Comparison of ENCODE assay signal across 23 cellular contexts in the genomic region with DNA sequence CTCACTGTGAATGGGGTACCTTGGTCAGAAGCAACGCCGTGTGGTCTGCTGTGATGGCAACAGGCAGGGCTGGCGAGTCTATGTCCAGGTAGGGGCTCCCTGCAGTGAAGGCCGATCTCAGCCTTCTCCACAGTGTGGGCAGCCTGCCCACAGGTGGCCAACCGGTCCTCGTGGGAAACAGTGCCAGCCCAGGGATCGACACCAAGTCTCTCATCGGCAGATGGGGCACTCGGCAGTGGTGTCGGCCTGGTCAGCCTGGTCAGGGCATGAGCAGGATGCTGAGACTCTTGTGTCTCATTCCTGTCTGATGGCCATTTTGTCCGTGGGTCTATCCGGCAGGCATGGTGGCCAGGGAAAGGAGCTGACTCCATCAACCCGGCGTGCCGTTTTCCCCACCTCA.
"Had no signal": no experiment of that assay in that cellular context is flagged by ENCODE, and none has a peak within 500 bp of the region (broad histone marks: within the 10 kb centered on the region; RNA-seq: fewer than 3 reads in every experiment).

No MANE protein-coding gene starts in this region.

- H3K27ac Mint-ChIP-seq: naive thymus-derived CD4-positive, alpha-beta T cell; nephron; neural progenitor cell; stimulated activated memory B cell treated with anti-CD40 and anti-IgM and Interleukin-4, amounts not matched to agents 10 μg/mL and 1 μg/mL and 100 μg/mL, for 72 hours had no signal

- H3K4me1 ChIP-seq: gastrocnemius medialis, neural progenitor cell, prostate gland, sigmoid colon, tibial nerve, upper lobe of left lung, uterus had no signal

- ATAC-seq: esophagus mucosa; gastrocnemius medialis; left lobe of liver; naive thymus-derived CD4-positive, alpha-beta T cell; right cardiac atrium; stimulated activated memory B cell treated with anti-CD40 and anti-IgM and Interleukin-4, amounts not matched to agents 10 μg/mL and 1 μg/mL and 100 μg/mL, for 72 hours; stimulated activated naive CD8-positive, alpha-beta T cell treated with anti-CD3 and anti-CD28 coated beads, Interleukin-15, Interleukin-2, amounts not matched to agents 100 U/mL and 50 U/mL, for 24 hours had no signal

- H3K4me3 ChIP-seq: gastrocnemius medialis, hepatocyte, neural progenitor cell, prostate gland, sigmoid colon, thoracic aorta, tibial nerve, upper lobe of left lung, uterus had no signal

- H3K9me3 ChIP-seq: gastrocnemius medialis, prostate gland, sigmoid colon, thoracic aorta, uterus had no signal

- H3K4me1 Mint-ChIP-seq: naive thymus-derived CD4-positive, alpha-beta T cell; neural progenitor cell; stimulated activated memory B cell treated with anti-CD40 and anti-IgM and Interleukin-4, amounts not matched to agents 10 μg/mL and 1 μg/mL and 100 μg/mL, for 72 hours had no signal

- H3K4me3 Mint-ChIP-seq: naive thymus-derived CD4-positive, alpha-beta T cell; nephron; neural progenitor cell; stimulated activated memory B cell treated with anti-CD40 and anti-IgM and Interleukin-4, amounts not matched to agents 10 μg/mL and 1 μg/mL and 100 μg/mL, for 72 hours had no signal

- H3K27me3 ChIP-seq: gastrocnemius medialis, hepatocyte, neural progenitor cell, sigmoid colon, tibial nerve, upper lobe of left lung, uterus had no signal

- DNase-seq: cortex of kidney; foreskin fibroblast; gastrocnemius medialis; kidney; mesenchymal stem cell; midbrain; naive thymus-derived CD4-positive, alpha-beta T cell; right cardiac atrium; sigmoid colon; stimulated activated CD4-positive, alpha-beta T cell treated with anti-CD3 and anti-CD28 coated beads, Interleukin-4, amount 100 ng/mL, for 4 hours; stimulated activated naive CD8-positive, alpha-beta T cell treated with anti-CD3 and anti-CD28 coated beads, Interleukin-15, Interleukin-2, amounts not matched to agents 100 U/mL and 50 U/mL, for 24 hours; upper lobe of left lung; uterus had no signal

- H3K9ac ChIP-seq: neural progenitor cell had no signal

- H3K27ac ChIP-seq: epithelial cell of prostate, gastrocnemius medialis, hepatocyte, neural progenitor cell, prostate gland, sigmoid colon, thoracic aorta, tibial nerve, upper lobe of left lung, uterus had no signal

- H3K36me3 Mint-ChIP-seq: neural progenitor cell; stimulated activated memory B cell treated with anti-CD40 and anti-IgM and Interleukin-4, amounts not matched to agents 10 μg/mL and 1 μg/mL and 100 μg/mL, for 72 hours had no signal

- H3K9me3 Mint-ChIP-seq: stimulated activated memory B cell treated with anti-CD40 and anti-IgM and Interleukin-4, amounts not matched to agents 10 μg/mL and 1 μg/mL and 100 μg/mL, for 72 hours had no signal

- H3K36me3 ChIP-seq: gastrocnemius medialis, neural progenitor cell, prostate gland, sigmoid colon, thoracic aorta, tibial nerve, upper lobe of left lung, uterus had no signal
